In the genomic region with DNA sequence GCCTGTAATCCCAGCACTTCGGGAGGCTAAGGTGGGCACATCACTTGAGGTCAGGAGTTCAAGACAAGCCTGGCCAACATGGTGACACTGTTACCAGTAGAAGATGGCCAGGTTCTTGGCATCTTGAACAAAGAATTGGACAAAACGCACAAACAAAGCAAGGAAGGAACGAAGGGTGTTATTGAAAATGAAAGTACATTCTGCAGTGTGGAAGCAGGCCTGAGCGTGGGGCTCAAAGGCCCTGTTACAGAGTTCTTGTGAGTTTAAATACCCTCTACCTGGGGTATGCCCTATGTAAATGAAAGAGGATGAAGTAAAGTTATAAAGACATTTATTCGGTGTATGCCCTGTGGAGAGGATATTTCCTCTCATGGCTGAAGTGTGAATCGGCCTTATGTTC, we compare ENCODE assay signal across 1 cellular context.
TF ChIP-seq lines count a peak whose summit lies in the region.

No MANE protein-coding gene starts in this region.

TF ChIP-seq in HepG2, 621 proteins besides CTCF, POLR2A, EP300 and RAD21:
- TF ChIP-seq ZEB1 (IDR thresholded peaks at IDR 0.05; ENCODE audit: insufficient replicate concordance, low read depth), result no peak
- TF ChIP-seq, protein P1, sequence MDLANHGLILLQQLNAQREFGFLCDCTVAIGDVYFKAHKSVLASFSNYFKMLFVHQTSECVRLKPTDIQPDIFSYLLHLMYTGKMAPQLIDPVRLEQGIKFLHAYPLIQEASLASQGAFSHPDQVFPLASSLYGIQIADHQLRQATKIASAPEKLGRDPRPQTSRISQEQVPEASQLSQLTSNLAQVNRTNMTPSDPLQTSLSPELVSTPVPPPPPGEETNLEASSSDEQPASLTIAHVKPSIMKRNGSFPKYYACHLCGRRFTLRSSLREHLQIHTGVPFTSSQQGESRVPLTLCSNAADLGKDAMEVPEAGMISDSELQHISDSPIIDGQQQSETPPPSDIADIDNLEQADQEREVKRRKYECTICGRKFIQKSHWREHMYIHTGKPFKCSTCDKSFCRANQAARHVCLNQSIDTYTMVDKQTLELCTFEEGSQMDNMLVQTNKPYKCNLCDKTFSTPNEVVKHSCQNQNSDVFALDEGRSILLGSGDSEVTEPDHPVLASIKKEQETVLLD (CRISPR knock-in tag; IDR thresholded peaks at IDR 0.05; ENCODE audit: low read depth), result no peak
- TF ChIP-seq, protein P2, sequence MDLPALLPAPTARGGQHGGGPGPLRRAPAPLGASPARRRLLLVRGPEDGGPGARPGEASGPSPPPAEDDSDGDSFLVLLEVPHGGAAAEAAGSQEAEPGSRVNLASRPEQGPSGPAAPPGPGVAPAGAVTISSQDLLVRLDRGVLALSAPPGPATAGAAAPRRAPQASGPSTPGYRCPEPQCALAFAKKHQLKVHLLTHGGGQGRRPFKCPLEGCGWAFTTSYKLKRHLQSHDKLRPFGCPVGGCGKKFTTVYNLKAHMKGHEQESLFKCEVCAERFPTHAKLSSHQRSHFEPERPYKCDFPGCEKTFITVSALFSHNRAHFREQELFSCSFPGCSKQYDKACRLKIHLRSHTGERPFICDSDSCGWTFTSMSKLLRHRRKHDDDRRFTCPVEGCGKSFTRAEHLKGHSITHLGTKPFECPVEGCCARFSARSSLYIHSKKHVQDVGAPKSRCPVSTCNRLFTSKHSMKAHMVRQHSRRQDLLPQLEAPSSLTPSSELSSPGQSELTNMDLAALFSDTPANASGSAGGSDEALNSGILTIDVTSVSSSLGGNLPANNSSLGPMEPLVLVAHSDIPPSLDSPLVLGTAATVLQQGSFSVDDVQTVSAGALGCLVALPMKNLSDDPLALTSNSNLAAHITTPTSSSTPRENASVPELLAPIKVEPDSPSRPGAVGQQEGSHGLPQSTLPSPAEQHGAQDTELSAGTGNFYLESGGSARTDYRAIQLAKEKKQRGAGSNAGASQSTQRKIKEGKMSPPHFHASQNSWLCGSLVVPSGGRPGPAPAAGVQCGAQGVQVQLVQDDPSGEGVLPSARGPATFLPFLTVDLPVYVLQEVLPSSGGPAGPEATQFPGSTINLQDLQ (CRISPR knock-in tag; IDR thresholded peaks at IDR 0.05), result no peak
- TF ChIP-seq, protein P3, sequence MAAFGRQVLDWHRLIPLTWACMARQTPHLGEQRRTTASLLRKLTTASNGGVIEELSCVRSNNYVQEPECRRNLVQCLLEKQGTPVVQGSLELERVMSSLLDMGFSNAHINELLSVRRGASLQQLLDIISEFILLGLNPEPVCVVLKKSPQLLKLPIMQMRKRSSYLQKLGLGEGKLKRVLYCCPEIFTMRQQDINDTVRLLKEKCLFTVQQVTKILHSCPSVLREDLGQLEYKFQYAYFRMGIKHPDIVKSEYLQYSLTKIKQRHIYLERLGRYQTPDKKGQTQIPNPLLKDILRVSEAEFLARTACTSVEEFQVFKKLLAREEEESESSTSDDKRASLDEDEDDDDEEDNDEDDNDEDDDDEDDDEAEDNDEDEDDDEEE (CRISPR knock-in tag; IDR thresholded peaks at IDR 0.05), result no peak
- TF ChIP-seq, protein P4, sequence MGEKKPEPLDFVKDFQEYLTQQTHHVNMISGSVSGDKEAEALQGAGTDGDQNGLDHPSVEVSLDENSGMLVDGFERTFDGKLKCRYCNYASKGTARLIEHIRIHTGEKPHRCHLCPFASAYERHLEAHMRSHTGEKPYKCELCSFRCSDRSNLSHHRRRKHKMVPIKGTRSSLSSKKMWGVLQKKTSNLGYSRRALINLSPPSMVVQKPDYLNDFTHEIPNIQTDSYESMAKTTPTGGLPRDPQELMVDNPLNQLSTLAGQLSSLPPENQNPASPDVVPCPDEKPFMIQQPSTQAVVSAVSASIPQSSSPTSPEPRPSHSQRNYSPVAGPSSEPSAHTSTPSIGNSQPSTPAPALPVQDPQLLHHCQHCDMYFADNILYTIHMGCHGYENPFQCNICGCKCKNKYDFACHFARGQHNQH (CRISPR knock-in tag; IDR thresholded peaks at IDR 0.05), result no peak
